Comparison of ENCODE assay signal across 8 cellular contexts in genomic region chr1:117739516-117739915, GRCh38.
"Had no signal": no experiment of that assay in that cellular context is flagged by ENCODE, and none has a peak within 500 bp of the region (broad histone marks: within the 10 kb centered on the region; RNA-seq: fewer than 3 reads in every experiment).

No MANE protein-coding gene starts in this region.

- H3K27ac Mint-ChIP-seq: HFFc6 had no signal

- DNase-seq: GM23248, GOT3, H7, HFFc6, IMR-90 had no signal

- H3K4me3 ChIP-seq: GM23248, HAP-1, K562 had no signal

- H3K4me3 Mint-ChIP-seq: HFFc6 had no signal

- H3K36me3 ChIP-seq: HAP-1 had no signal

- H3K27ac ChIP-seq: GM23248, HL-60 had no signal

- H3K9ac ChIP-seq: GM23248 had no signal

- H3K4me1 ChIP-seq: HAP-1 had no signal

- H3K9me3 Mint-ChIP-seq: HFFc6 had no signal

- H3K9me3 ChIP-seq: HAP-1 had no signal
